ENCODE assay signal across 28 cellular contexts in genomic region chr5:68231414-68232076, GRCh38. TPM values are rescaled to one million over a fixed set of nuclear protein-coding genes. Genes with fewer than 3 reads are reported as not detected.
DNase-seq lines count a peak whose midpoint lies in the region; ATAC-seq lines count a peak whose summit lies in the region.
"Had no signal": no experiment of that assay in that cellular context is flagged by ENCODE, and none has a peak within 500 bp of the region (broad histone marks: within the 10 kb centered on the region; RNA-seq: fewer than 3 reads in every experiment).

No MANE protein-coding gene starts in this region.

- intact Hi-C loops in activated CD4-positive, alpha-beta T cell treated with anti-CD3 and anti-CD28 coated beads for 36 hours (cut with DNase I, micrococcal nuclease), result no loop called here

- H3K36me3 Mint-ChIP-seq in activated CD4-positive, alpha-beta T cell treated with anti-CD3 and anti-CD28 coated beads for 36 hours (ENCODE audit: low read depth), result peaks cover 22% of the 10 kb centered on the region
- H3K36me3 Mint-ChIP-seq in CD4-positive, CD25-positive, alpha-beta regulatory T cell, result peaks cover 11% of the 10 kb centered on the region
- H3K36me3 Mint-ChIP-seq in activated T-helper 17 cell treated with anti-CD3 and anti-CD28 coated beads, Interleukin-2, amount 50 U/mL, for 72 hours (ENCODE audit: low read depth), result peaks cover 39% of the 10 kb centered on the region
- H3K36me3 Mint-ChIP-seq in naive thymus-derived CD8-positive, alpha-beta T cell, result peaks cover 4 to 57% (median 8%) of the 10 kb centered on the region in 3 donors

- no peaks in the 10 kb centered on the region for H3K27me3 ChIP-seq in CD4-positive, CD25-positive, alpha-beta regulatory T cell (ENCODE audit: control insufficient read depth, insufficient read depth, low read length)
- no peaks in the 10 kb centered on the region for H3K27me3 ChIP-seq in H7 (ENCODE audit: control insufficient read depth, insufficient read depth, low read length)
- H3K27me3 ChIP-seq: pancreas, stomach, transverse colon had no signal

- peak overlapping the region; percentile 29 for H3K27ac Mint-ChIP-seq in activated CD4-positive, alpha-beta T cell treated with anti-CD3 and anti-CD28 coated beads for 36 hours
- peak overlapping the region in 2 of 3 donors; percentile 33 to 81 for H3K27ac Mint-ChIP-seq in CD4-positive, CD25-positive, alpha-beta regulatory T cell
- peak overlapping the region; percentile 15 for H3K27ac Mint-ChIP-seq in activated T-helper 17 cell treated with anti-CD3 and anti-CD28 coated beads, Interleukin-2, amount 50 U/mL, for 72 hours
- H3K27ac Mint-ChIP-seq in naive thymus-derived CD8-positive, alpha-beta T cell, result peak overlapping the region in 9 of 10 donors; percentile 6 to 81 (median 60)
- H3K27ac Mint-ChIP-seq: activated T-helper 1 cell treated with anti-CD3 and anti-CD28 coated beads, Interleukin-12 subunit alpha, Interleukin-12 subunit beta, Interleukin-2, Interleukin-4 antibody, amounts not matched to agents 30 ng/mL and 10 ng/mL and 1 ng/mL, durations not matched to agents 14 hours and 24 hours and 36 hours had no signal

- H3K4me1 Mint-ChIP-seq in activated CD4-positive, alpha-beta T cell treated with anti-CD3 and anti-CD28 coated beads for 36 hours, result peaks cover 72% of the 10 kb centered on the region
- peaks cover 56 to 92% (median 77%) of the 10 kb centered on the region in 4 donors for H3K4me1 Mint-ChIP-seq in CD4-positive, CD25-positive, alpha-beta regulatory T cell
- H3K4me1 Mint-ChIP-seq in activated T-helper 17 cell treated with anti-CD3 and anti-CD28 coated beads, Interleukin-2, amount 50 U/mL, for 72 hours, result peaks cover 34% of the 10 kb centered on the region
- peaks cover 34 to 87% (median 81%) of the 10 kb centered on the region in 4 donors for H3K4me1 Mint-ChIP-seq in naive thymus-derived CD8-positive, alpha-beta T cell

- no peak for ATAC-seq in activated CD4-positive, alpha-beta T cell treated with anti-CD3 and anti-CD28 coated beads for 36 hours
- no peak for ATAC-seq in CD4-positive, CD25-positive, alpha-beta regulatory T cell (ENCODE audit: low read depth in 2 of 2)
- ATAC-seq in activated T-helper 17 cell treated with anti-CD3 and anti-CD28 coated beads, Interleukin-2, amount 50 U/mL, for 72 hours (replicated peaks), result no peak
- ATAC-seq in naive thymus-derived CD8-positive, alpha-beta T cell, result no peak
- ATAC-seq: activated naive CD4-positive, alpha-beta T cell treated with anti-CD3 and anti-CD28 coated beads, Interleukin-2, amount 50 U/mL, for 72 hours; Panc1; pancreas; sciatic nerve had no signal

- H3K27me3 Mint-ChIP-seq in activated CD4-positive, alpha-beta T cell treated with anti-CD3 and anti-CD28 coated beads for 36 hours, result no peaks in the 10 kb centered on the region
- no peaks in the 10 kb centered on the region for H3K27me3 Mint-ChIP-seq in CD4-positive, CD25-positive, alpha-beta regulatory T cell
- H3K27me3 Mint-ChIP-seq in activated T-helper 17 cell treated with anti-CD3 and anti-CD28 coated beads, Interleukin-2, amount 50 U/mL, for 72 hours, result no peaks in the 10 kb centered on the region
- no peaks in the 10 kb centered on the region for H3K27me3 Mint-ChIP-seq in naive thymus-derived CD8-positive, alpha-beta T cell
- H3K27me3 Mint-ChIP-seq: naive B cell had no signal

- no peaks in the 10 kb centered on the region for H3K9me3 ChIP-seq in CD4-positive, CD25-positive, alpha-beta regulatory T cell (ENCODE audit: control insufficient read depth in 2 of 2, low read length in 2 of 2)
- H3K9me3 ChIP-seq: pancreas, stomach, transverse colon had no signal

- POLR2A ChIA-PET in activated CD4-positive, alpha-beta T cell treated with anti-CD3 and anti-CD28 coated beads for 36 hours (lab: Charles Lee), result no interaction called here
- POLR2A ChIA-PET in naive thymus-derived CD8-positive, alpha-beta T cell (lab: Charles Lee), result no interaction called here

- DNase-seq in activated CD4-positive, alpha-beta T cell treated with anti-CD3 and anti-CD28 coated beads for 36 hours, result no peak
- DNase-seq in activated CD4-positive, alpha-beta T cell treated with anti-CD3 and anti-CD28 coated beads for 4 hours, result no peak
- DNase-seq in CD4-positive, CD25-positive, alpha-beta regulatory T cell, result no peak
- no peak for DNase-seq in naive thymus-derived CD8-positive, alpha-beta T cell
- DNase-seq in H7, result no peak
- DNase-seq in SKM-1 treated with dmso at 0.1 percent for 144 hours (lab: John Stamatoyannopoulos, UW; ENCODE audit: unreplicated experiment), result no peak
- no peak for DNase-seq in NCI-H345 (lab: John Stamatoyannopoulos, UW)
- DNase-seq: activated CD4-positive, alpha-beta T cell treated with anti-CD3 and anti-CD28 coated beads for 48 hours; DMS53; GDM1; GM23248; head of caudate nucleus; KBM-7; naive B cell; NCI-H1436; NCI-H2107; NCI-H510A; NK-92 treated with Interleukin-12 subunit alpha and Interleukin-12 subunit beta, amount 100 ng/mL, for 24 hours; pancreas; stomach; transverse colon had no signal

- H3K4me1 ChIP-seq in CD4-positive, CD25-positive, alpha-beta regulatory T cell (ENCODE audit: control insufficient read depth, insufficient read depth, low read length, poor library complexity, severe bottlenecking), result peaks cover 54% of the 10 kb centered on the region

- H3K9me3 Mint-ChIP-seq in activated CD4-positive, alpha-beta T cell treated with anti-CD3 and anti-CD28 coated beads for 36 hours (ENCODE audit: low read depth), result no peaks in the 10 kb centered on the region
- H3K9me3 Mint-ChIP-seq in CD4-positive, CD25-positive, alpha-beta regulatory T cell, result no peaks in the 10 kb centered on the region
- no peaks in the 10 kb centered on the region for H3K9me3 Mint-ChIP-seq in activated T-helper 17 cell treated with anti-CD3 and anti-CD28 coated beads, Interleukin-2, amount 50 U/mL, for 72 hours
- no peaks in the 10 kb centered on the region for H3K9me3 Mint-ChIP-seq in naive thymus-derived CD8-positive, alpha-beta T cell
- H3K9me3 Mint-ChIP-seq: activated naive CD4-positive, alpha-beta T cell treated with anti-CD3 and anti-CD28 coated beads, Interleukin-2, amount 50 U/mL, for 72 hours; activated T-helper 1 cell treated with anti-CD3 and anti-CD28 coated beads, Interleukin-12 subunit alpha, Interleukin-12 subunit beta, Interleukin-2, Interleukin-4 antibody, amounts not matched to agents 30 ng/mL and 10 ng/mL and 1 ng/mL, durations not matched to agents 14 hours and 24 hours and 36 hours; naive B cell had no signal

- H3K36me3 ChIP-seq in CD4-positive, CD25-positive, alpha-beta regulatory T cell (ENCODE audit: control insufficient read depth, insufficient read depth, low read length), result peaks cover 38% of the 10 kb centered on the region
- 0 out of 2 replicates have a peak, but pooled peaks cover 1% of the 10 kb centered on the region for H3K36me3 ChIP-seq in H7 (replicated peaks; ENCODE audit: control insufficient read depth, insufficient read depth, low read length)

- CTCF ChIA-PET in activated CD4-positive, alpha-beta T cell treated with anti-CD3 and anti-CD28 coated beads for 36 hours (lab: Charles Lee), result interaction anchor here (1.0 kb wide), 1 partner anchor 9 kb away, joined by 3 read pairs; no protein-coding TSS in a partner anchor

- no peak overlapping the region for H3K27ac ChIP-seq in CD4-positive, CD25-positive, alpha-beta regulatory T cell (ENCODE audit: insufficient read depth, low read length, poor library complexity, severe bottlenecking)
- H3K27ac ChIP-seq: 22Rv1, epithelial cell of prostate, GM23248, pancreas, stomach, transverse colon had no signal

- H3K4me3 ChIP-seq in CD4-positive, CD25-positive, alpha-beta regulatory T cell (ENCODE audit: low read depth, low read length), result peak overlapping the region; percentile 34
- H3K4me3 ChIP-seq in H7 (ENCODE audit: insufficient read depth, low read depth, low read length), result no peak overlapping the region
- H3K4me3 ChIP-seq: GM23248, pancreas, stomach, transverse colon had no signal

- no peak overlapping the region for H3K4me3 Mint-ChIP-seq in activated CD4-positive, alpha-beta T cell treated with anti-CD3 and anti-CD28 coated beads for 36 hours
- H3K4me3 Mint-ChIP-seq in CD4-positive, CD25-positive, alpha-beta regulatory T cell, result peak overlapping the region in 3 of 4 donors; percentile 2 to 62 (median 25)
- H3K4me3 Mint-ChIP-seq in activated T-helper 17 cell treated with anti-CD3 and anti-CD28 coated beads, Interleukin-2, amount 50 U/mL, for 72 hours, result no peak overlapping the region
- peak overlapping the region in 5 of 10 donors; percentile 14 to 53 (median 23) for H3K4me3 Mint-ChIP-seq in naive thymus-derived CD8-positive, alpha-beta T cell
- H3K4me3 Mint-ChIP-seq: activated T-helper 1 cell treated with anti-CD3 and anti-CD28 coated beads, Interleukin-12 subunit alpha, Interleukin-12 subunit beta, Interleukin-2, Interleukin-4 antibody, amounts not matched to agents 30 ng/mL and 10 ng/mL and 1 ng/mL, durations not matched to agents 14 hours and 24 hours and 36 hours; naive B cell had no signal

RNA-seq across cellular contexts. Expression of gene PIK3R1, which starts 16.0 kb away (rescaled TPM):
- total RNA-seq in activated CD4-positive, alpha-beta T cell treated with anti-CD3 and anti-CD28 coated beads for 36 hours, result 10 to 100 TPM; 40.0 to 49.0 TPM
- 366 TPM for total RNA-seq in CD4-positive, CD25-positive, alpha-beta regulatory T cell
- polyA plus RNA-seq in CD4-positive, CD25-positive, alpha-beta regulatory T cell, result 100 to 1,000 TPM in 2 of 4 donors, 10 to 100 TPM in 2; 75.9 to 127 (median 109) TPM
- total RNA-seq in activated T-helper 17 cell treated with anti-CD3 and anti-CD28 coated beads, Interleukin-2, amount 50 U/mL, for 72 hours, result 10 to 100 TPM; 47.5 to 57.0 TPM
- 10 to 100 TPM; 91.4 to 98.3 TPM for total RNA-seq in naive thymus-derived CD8-positive, alpha-beta T cell
- 10 to 100 TPM; 69.1 to 98.1 (median 71.3) TPM for polyA plus RNA-seq in naive thymus-derived CD8-positive, alpha-beta T cell
- 15.0 and 19.8 TPM in 2 replicates for total RNA-seq in H7 (2014; rRNA removed; shearing (Covaris generic))

Comparison
In these comparisons a context has a peak if more than half of its experiments do, and no peak if none do; other contexts are left out.
1. H3K4me3 Mint-ChIP-seq: peak in CD4-positive, CD25-positive, alpha-beta regulatory T cell (3 of 4); none in activated CD4-positive, alpha-beta T cell treated with anti-CD3 and anti-CD28 coated beads for 36 hours (single experiment) and activated T-helper 17 cell treated with anti-CD3 and anti-CD28 coated beads, Interleukin-2, amount 50 U/mL, for 72 hours (single experiment).
2. Peak in every context shown above with its lines, with median percentiles within 50 percentile points of each other: H3K27ac Mint-ChIP-seq.